1 cellular context compared by ENCODE assay signal in the genomic region with DNA sequence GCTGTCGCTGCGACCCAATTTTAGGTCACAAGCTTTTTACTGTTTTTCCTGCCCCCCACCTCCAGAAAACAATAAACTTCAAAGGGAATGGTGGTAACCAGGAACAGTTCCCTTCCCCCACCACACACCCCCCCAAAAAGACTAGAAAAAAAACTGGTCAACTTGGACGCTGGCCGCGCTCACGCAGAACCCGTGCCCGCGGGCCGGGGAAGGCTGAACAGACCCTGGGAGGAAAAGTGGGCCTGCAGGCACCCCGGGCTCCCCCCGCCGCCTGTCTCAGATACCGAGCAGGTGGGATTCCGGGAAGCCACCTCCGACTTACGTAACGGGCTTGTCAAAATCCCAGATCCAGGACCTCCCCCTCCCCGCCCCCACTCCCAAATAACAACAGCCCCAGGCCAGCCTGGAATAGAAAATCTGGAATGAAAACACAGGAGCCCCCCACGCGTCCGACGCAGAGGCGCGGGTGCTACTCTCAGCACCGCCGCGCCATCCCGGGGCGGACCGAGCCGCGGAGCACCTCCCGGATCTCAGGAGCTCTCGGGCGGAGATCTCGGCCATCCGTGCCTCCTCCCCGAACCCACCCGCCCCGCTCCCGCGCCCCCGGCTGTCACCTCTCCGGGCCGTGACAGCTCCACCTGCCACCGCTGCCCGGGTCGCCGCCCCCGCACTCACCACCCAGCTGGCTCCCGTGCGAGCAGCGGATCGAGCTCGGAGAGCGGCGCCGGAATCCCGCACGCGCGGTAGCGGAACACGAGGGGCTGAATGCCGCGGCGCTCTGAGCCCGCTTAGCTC.
A peak's percentile ranks its signal among the peaks of the same experiment; 100 is the strongest.
TF ChIP-seq lines count a peak whose summit lies in the region.

No MANE protein-coding gene starts in this region.

TF ChIP-seq in K562, 482 proteins besides CTCF, POLR2A, EP300 and RAD21 (continued from another document and continues in another):
- TF ChIP-seq PYGO2 (tag; IDR thresholded peaks at IDR 0.05) (no peak), ZBED1 (IDR thresholded peaks at IDR 0.05) (no peak), GATAD2B (IDR thresholded peaks at IDR 0.05; ENCODE audit: borderline replicate concordance) (no peak), TCF7 (IDR thresholded peaks at IDR 0.05; ENCODE audit: borderline replicate concordance) (peak; percentile 95), ZNF785 (CRISPR knock-in tag; IDR thresholded peaks at IDR 0.05) (no peak), RFX7 (CRISPR knock-in tag; IDR thresholded peaks at IDR 0.05) (no peak), ZNF263 (CRISPR knock-in tag; IDR thresholded peaks at IDR 0.05; ENCODE audit: borderline replicate concordance) (peak; percentile 95), RB1 (IDR thresholded peaks at IDR 0.05; ENCODE audit: low read depth) (peak; percentile 6; the same call in 1 of the 2 replicates), ATF2 (CRISPR knock-in tag; IDR thresholded peaks at IDR 0.05) (no peak), PTTG1 (tag; IDR thresholded peaks at IDR 0.05; ENCODE audit: low read depth) (no peak), NRF1 (conservative IDR thresholded peaks at IDR 0.05 in 1 of 2, IDR thresholded peaks at IDR 0.05 in 1 of 2) (peak in 1 of 2 experiments; percentile 38; a peak in 2 of 4 replicates), ZNF224 (CRISPR knock-in tag; IDR thresholded peaks at IDR 0.05) (no peak), TAF9B (IDR thresholded peaks at IDR 0.05; ENCODE audit: partially characterized antibody) (peak; percentile 31), ATF3 (IDR thresholded peaks at IDR 0.05) (no peak), ATF3 (CRISPR knock-in tag; conservative IDR thresholded peaks at IDR 0.05) (no peak), CTBP1 (IDR thresholded peaks at IDR 0.05; ENCODE audit: borderline replicate concordance) (0 out of 2 replicates have a peak, but pooled peaks have one; percentile 38), ZNF695 (CRISPR knock-in tag; IDR thresholded peaks at IDR 0.05) (no peak), E2F1 (CRISPR knock-in tag; IDR thresholded peaks at IDR 0.05) (no peak; the same call in 1 of the 2 replicates), RBM25 (IDR thresholded peaks at IDR 0.05; ENCODE audit: low read depth, low read length, severe bottlenecking) (no peak), NFRKB (IDR thresholded peaks at IDR 0.05; ENCODE audit: low read depth) (no peak), SMARCE1 (IDR thresholded peaks at IDR 0.05) (peak; percentile 51), MED1 (CRISPR knock-in tag; IDR thresholded peaks at IDR 0.05; ENCODE audit: borderline replicate concordance) (no peak), CBFB (CRISPR knock-in tag; IDR thresholded peaks at IDR 0.05) (no peak), AFF1 (IDR thresholded peaks at IDR 0.05; ENCODE audit: low read depth in 1 of 2, partially characterized antibody in 2 of 2) (no peak), ZNF778 (CRISPR knock-in tag; IDR thresholded peaks at IDR 0.05) (no peak)
- TF ChIP-seq, protein P1, sequence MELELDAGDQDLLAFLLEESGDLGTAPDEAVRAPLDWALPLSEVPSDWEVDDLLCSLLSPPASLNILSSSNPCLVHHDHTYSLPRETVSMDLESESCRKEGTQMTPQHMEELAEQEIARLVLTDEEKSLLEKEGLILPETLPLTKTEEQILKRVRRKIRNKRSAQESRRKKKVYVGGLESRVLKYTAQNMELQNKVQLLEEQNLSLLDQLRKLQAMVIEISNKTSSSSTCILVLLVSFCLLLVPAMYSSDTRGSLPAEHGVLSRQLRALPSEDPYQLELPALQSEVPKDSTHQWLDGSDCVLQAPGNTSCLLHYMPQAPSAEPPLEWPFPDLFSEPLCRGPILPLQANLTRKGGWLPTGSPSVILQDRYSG (tag; conservative IDR thresholded peaks at IDR 0.05; ENCODE audit: low read depth) = no peak
- TF ChIP-seq, protein P2, sequence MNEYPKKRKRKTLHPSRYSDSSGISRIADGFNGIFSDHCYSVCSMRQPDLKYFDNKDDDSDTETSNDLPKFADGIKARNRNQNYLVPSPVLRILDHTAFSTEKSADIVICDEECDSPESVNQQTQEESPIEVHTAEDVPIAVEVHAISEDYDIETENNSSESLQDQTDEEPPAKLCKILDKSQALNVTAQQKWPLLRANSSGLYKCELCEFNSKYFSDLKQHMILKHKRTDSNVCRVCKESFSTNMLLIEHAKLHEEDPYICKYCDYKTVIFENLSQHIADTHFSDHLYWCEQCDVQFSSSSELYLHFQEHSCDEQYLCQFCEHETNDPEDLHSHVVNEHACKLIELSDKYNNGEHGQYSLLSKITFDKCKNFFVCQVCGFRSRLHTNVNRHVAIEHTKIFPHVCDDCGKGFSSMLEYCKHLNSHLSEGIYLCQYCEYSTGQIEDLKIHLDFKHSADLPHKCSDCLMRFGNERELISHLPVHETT (CRISPR knock-in tag; conservative IDR thresholded peaks at IDR 0.05 in 1 of 2, IDR thresholded peaks at IDR 0.05 in 1 of 2) = no peak; a peak in 2 of 4 replicates
- TF ChIP-seq, protein P3, sequence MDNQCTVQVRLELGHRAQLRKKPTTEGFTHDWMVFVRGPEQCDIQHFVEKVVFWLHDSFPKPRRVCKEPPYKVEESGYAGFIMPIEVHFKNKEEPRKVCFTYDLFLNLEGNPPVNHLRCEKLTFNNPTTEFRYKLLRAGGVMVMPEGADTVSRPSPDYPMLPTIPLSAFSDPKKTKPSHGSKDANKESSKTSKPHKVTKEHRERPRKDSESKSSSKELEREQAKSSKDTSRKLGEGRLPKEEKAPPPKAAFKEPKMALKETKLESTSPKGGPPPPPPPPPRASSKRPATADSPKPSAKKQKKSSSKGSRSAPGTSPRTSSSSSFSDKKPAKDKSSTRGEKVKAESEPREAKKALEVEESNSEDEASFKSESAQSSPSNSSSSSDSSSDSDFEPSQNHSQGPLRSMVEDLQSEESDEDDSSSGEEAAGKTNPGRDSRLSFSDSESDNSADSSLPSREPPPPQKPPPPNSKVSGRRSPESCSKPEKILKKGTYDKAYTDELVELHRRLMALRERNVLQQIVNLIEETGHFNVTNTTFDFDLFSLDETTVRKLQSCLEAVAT (IDR thresholded peaks at IDR 0.05) = peak in 1 of 2 experiments; percentile 67; a peak in 2 of 4 replicates
- TF ChIP-seq, protein P4, sequence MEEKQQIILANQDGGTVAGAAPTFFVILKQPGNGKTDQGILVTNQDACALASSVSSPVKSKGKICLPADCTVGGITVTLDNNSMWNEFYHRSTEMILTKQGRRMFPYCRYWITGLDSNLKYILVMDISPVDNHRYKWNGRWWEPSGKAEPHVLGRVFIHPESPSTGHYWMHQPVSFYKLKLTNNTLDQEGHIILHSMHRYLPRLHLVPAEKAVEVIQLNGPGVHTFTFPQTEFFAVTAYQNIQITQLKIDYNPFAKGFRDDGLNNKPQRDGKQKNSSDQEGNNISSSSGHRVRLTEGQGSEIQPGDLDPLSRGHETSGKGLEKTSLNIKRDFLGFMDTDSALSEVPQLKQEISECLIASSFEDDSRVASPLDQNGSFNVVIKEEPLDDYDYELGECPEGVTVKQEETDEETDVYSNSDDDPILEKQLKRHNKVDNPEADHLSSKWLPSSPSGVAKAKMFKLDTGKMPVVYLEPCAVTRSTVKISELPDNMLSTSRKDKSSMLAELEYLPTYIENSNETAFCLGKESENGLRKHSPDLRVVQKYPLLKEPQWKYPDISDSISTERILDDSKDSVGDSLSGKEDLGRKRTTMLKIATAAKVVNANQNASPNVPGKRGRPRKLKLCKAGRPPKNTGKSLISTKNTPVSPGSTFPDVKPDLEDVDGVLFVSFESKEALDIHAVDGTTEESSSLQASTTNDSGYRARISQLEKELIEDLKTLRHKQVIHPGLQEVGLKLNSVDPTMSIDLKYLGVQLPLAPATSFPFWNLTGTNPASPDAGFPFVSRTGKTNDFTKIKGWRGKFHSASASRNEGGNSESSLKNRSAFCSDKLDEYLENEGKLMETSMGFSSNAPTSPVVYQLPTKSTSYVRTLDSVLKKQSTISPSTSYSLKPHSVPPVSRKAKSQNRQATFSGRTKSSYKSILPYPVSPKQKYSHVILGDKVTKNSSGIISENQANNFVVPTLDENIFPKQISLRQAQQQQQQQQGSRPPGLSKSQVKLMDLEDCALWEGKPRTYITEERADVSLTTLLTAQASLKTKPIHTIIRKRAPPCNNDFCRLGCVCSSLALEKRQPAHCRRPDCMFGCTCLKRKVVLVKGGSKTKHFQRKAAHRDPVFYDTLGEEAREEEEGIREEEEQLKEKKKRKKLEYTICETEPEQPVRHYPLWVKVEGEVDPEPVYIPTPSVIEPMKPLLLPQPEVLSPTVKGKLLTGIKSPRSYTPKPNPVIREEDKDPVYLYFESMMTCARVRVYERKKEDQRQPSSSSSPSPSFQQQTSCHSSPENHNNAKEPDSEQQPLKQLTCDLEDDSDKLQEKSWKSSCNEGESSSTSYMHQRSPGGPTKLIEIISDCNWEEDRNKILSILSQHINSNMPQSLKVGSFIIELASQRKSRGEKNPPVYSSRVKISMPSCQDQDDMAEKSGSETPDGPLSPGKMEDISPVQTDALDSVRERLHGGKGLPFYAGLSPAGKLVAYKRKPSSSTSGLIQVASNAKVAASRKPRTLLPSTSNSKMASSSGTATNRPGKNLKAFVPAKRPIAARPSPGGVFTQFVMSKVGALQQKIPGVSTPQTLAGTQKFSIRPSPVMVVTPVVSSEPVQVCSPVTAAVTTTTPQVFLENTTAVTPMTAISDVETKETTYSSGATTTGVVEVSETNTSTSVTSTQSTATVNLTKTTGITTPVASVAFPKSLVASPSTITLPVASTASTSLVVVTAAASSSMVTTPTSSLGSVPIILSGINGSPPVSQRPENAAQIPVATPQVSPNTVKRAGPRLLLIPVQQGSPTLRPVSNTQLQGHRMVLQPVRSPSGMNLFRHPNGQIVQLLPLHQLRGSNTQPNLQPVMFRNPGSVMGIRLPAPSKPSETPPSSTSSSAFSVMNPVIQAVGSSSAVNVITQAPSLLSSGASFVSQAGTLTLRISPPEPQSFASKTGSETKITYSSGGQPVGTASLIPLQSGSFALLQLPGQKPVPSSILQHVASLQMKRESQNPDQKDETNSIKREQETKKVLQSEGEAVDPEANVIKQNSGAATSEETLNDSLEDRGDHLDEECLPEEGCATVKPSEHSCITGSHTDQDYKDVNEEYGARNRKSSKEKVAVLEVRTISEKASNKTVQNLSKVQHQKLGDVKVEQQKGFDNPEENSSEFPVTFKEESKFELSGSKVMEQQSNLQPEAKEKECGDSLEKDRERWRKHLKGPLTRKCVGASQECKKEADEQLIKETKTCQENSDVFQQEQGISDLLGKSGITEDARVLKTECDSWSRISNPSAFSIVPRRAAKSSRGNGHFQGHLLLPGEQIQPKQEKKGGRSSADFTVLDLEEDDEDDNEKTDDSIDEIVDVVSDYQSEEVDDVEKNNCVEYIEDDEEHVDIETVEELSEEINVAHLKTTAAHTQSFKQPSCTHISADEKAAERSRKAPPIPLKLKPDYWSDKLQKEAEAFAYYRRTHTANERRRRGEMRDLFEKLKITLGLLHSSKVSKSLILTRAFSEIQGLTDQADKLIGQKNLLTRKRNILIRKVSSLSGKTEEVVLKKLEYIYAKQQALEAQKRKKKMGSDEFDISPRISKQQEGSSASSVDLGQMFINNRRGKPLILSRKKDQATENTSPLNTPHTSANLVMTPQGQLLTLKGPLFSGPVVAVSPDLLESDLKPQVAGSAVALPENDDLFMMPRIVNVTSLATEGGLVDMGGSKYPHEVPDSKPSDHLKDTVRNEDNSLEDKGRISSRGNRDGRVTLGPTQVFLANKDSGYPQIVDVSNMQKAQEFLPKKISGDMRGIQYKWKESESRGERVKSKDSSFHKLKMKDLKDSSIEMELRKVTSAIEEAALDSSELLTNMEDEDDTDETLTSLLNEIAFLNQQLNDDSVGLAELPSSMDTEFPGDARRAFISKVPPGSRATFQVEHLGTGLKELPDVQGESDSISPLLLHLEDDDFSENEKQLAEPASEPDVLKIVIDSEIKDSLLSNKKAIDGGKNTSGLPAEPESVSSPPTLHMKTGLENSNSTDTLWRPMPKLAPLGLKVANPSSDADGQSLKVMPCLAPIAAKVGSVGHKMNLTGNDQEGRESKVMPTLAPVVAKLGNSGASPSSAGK (IDR thresholded peaks at IDR 0.05) = no peak
